7 cellular contexts compared by ENCODE assay signal in the genomic region with DNA sequence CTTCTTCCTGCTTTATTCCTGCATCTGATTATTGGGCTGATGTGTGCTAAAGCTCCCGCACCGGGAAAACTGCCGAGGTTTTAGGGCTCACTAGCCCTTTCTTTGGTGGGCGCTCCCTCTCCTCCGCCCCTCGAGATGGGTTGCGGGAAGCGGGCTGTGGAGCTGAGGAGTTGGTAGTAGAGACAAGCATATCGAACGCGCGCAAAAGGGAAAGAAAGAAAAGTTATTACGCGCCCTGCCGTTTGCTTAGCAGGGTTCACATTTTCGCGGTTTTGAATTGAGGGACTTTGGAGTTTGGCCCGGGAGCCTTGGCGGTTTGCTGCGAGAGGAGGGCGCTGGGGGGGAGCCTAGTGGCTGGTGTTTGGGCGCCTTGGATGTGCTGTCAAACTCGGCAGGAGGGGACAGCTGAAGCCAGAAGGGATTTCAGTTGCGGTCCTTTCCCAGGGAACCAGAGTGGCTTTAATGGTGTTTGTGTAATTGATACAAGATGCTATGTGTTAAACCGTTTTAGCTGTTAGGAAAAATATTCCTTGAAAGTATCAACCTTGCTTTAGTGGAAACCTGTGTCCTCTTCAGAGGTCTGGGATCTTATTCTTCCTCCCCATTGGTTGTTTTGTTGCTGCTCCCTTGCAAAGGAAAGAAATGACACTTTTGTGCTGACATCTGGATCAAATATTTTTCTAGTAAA. TPM values are rescaled to one million over a fixed set of nuclear protein-coding genes. Genes with fewer than 3 reads are reported as not detected.
DNase-seq lines count a peak whose midpoint lies in the region; ATAC-seq and TF ChIP-seq lines count a peak whose summit lies in the region.

No MANE protein-coding gene starts in this region.

- H3K27me3 Mint-ChIP-seq in brain (no peaks in the 10 kb centered on the region), immature natural killer cell (ENCODE audit: low read depth in 3 of 3) (peaks cover 0 to 13% (median 12%) of the 10 kb centered on the region in 3 donors)

- peaks cover 60% of the 10 kb centered on the region for H3K4me1 Mint-ChIP-seq in brain
- H3K4me1 Mint-ChIP-seq in immature natural killer cell, result peaks cover 10 to 30% of the 10 kb centered on the region in 2 donors

- H3K9me3 Mint-ChIP-seq in brain (no peaks in the 10 kb centered on the region), immature natural killer cell (no peaks in the 10 kb centered on the region)

- H3K4me3 ChIP-seq in skeletal muscle cell (ENCODE audit: low read depth, low read length), result peak overlapping the region; percentile 84

- DNase-seq in GM04504 (ENCODE audit: low read depth) (peak; percentile 19), NAMALWA (ENCODE audit: low spot score) (peak; percentile 63), immature natural killer cell (peak; percentile 15 to 17 (median 17)), skeletal muscle cell (ENCODE audit: low read depth) (no peak)

- TF ChIP-seq CTCF in brain (conservative IDR thresholded peaks at IDR 0.05), result peak in 1 of 2 experiments; percentile 5

- H3K27ac Mint-ChIP-seq in brain (peak overlapping the region; percentile 70 to 98 (median 95)), immature natural killer cell (peak overlapping the region in 5 of 6 donors; percentile 39 to 80 (median 65))

- no peak for ATAC-seq in HG02588 (IDR thresholded peaks at IDR 0.05; ENCODE audit: unreplicated experiment)
- no peak for ATAC-seq in GM19395 (IDR thresholded peaks at IDR 0.05; ENCODE audit: unreplicated experiment)

- H3K4me3 Mint-ChIP-seq in brain (peak overlapping the region; percentile 94 to 100 (median 100)), immature natural killer cell (peak overlapping the region; percentile 83 to 98 (median 91))

- H3K36me3 Mint-ChIP-seq in brain (no peaks in the 10 kb centered on the region), immature natural killer cell (no peaks in the 10 kb centered on the region)

RNA-seq across cellular contexts. Expression of a gene that starts 1.1 kb away (rescaled TPM):
- polyA plus RNA-seq in brain (ENCODE audit: insufficient read depth, low read depth, low replicate concordance) (13.0 TPM), immature natural killer cell (1 to 10 TPM in 2 of 3 donors, not detected in 1; 1.9 to 2.9 TPM)
